ENCODE assay signal across 1 cellular context in the genomic region with DNA sequence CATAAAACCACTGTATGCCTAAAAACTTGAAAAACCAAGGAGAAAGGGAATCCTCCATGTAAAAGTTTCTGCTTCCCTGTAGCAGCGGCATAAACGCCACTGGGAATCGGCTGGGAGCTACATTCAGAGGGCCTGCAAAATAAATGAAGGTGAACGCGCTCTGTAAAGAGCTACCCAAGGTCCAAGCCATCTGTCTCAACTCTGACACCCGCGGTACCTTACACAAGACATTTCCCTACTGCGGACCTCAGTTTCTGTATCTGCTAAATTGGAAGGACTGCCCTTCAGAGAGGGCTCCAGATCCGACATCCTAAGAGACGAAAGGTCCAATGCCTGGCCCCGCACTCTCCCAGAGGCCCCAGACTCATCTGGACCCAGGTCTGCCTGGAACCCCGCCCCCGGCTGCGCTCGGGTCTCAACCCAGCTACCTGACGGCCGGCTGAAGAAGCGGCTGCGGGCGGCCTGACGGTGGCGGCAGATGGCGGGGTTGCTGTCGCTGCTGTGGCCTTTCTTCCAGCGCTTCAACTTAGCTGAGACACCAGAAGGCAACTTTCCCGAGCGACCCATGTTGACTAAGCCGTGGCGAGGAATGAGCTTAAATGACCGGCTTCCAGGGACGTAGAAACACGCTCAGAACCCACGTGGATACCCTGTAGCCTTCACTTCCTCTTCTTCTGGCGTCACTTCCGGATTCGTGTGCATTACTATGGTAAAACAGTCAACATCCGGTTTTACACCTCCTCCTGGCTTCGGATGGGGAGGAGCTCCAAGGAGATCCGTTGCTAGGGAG.
TF ChIP-seq lines count a peak whose summit lies in the region.

A gene with protein sequence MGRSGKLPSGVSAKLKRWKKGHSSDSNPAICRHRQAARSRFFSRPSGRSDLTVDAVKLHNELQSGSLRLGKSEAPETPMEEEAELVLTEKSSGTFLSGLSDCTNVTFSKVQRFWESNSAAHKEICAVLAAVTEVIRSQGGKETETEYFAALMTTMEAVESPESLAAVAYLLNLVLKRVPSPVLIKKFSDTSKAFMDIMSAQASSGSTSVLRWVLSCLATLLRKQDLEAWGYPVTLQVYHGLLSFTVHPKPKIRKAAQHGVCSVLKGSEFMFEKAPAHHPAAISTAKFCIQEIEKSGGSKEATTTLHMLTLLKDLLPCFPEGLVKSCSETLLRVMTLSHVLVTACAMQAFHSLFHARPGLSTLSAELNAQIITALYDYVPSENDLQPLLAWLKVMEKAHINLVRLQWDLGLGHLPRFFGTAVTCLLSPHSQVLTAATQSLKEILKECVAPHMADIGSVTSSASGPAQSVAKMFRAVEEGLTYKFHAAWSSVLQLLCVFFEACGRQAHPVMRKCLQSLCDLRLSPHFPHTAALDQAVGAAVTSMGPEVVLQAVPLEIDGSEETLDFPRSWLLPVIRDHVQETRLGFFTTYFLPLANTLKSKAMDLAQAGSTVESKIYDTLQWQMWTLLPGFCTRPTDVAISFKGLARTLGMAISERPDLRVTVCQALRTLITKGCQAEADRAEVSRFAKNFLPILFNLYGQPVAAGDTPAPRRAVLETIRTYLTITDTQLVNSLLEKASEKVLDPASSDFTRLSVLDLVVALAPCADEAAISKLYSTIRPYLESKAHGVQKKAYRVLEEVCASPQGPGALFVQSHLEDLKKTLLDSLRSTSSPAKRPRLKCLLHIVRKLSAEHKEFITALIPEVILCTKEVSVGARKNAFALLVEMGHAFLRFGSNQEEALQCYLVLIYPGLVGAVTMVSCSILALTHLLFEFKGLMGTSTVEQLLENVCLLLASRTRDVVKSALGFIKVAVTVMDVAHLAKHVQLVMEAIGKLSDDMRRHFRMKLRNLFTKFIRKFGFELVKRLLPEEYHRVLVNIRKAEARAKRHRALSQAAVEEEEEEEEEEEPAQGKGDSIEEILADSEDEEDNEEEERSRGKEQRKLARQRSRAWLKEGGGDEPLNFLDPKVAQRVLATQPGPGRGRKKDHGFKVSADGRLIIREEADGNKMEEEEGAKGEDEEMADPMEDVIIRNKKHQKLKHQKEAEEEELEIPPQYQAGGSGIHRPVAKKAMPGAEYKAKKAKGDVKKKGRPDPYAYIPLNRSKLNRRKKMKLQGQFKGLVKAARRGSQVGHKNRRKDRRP (N-terminal part only) (minus strand): TSS at position 676 of the 790 bp plus-strand sequence. CDS start 109 bp downstream, at position 567.

TF ChIP-seq in K562, 482 proteins besides CTCF, POLR2A, EP300 and RAD21 (continued from another document and continues in another):
- TF ChIP-seq, protein P1, sequence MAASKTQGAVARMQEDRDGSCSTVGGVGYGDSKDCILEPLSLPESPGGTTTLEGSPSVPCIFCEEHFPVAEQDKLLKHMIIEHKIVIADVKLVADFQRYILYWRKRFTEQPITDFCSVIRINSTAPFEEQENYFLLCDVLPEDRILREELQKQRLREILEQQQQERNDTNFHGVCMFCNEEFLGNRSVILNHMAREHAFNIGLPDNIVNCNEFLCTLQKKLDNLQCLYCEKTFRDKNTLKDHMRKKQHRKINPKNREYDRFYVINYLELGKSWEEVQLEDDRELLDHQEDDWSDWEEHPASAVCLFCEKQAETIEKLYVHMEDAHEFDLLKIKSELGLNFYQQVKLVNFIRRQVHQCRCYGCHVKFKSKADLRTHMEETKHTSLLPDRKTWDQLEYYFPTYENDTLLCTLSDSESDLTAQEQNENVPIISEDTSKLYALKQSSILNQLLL (CRISPR knock-in tag; IDR thresholded peaks at IDR 0.05; ENCODE audit: borderline replicate concordance) = no peak
- TF ChIP-seq COPS2 (conservative IDR thresholded peaks at IDR 0.05) (no peak), HDAC6 (IDR thresholded peaks at IDR 0.05; ENCODE audit: low read depth, low read length) (no peak), ZNF184 (CRISPR knock-in tag; IDR thresholded peaks at IDR 0.05) (no peak), GATAD2B (IDR thresholded peaks at IDR 0.05; ENCODE audit: borderline replicate concordance) (no peak), KAT7 (CRISPR knock-in tag; IDR thresholded peaks at IDR 0.05; ENCODE audit: borderline replicate concordance) (0 out of 2 replicates have a peak, but pooled peaks have one; percentile 76), ZNF707 (CRISPR knock-in tag; conservative IDR thresholded peaks at IDR 0.05) (no peak), KLF16 (IDR thresholded peaks at IDR 0.05) (no peak), POLR2G (IDR thresholded peaks at IDR 0.05; ENCODE audit: low read depth, low read length) (peak; percentile 75), SNIP1 (IDR thresholded peaks at IDR 0.05; ENCODE audit: low read depth) (no peak), CCAR2 (IDR thresholded peaks at IDR 0.05; ENCODE audit: low read depth, low read length) (no peak), PYGO2 (tag; IDR thresholded peaks at IDR 0.05) (no peak), CXXC5 (CRISPR knock-in tag; IDR thresholded peaks at IDR 0.05) (peak; percentile 46), TEAD1 (CRISPR knock-in tag; IDR thresholded peaks at IDR 0.05) (no peak), TCF3 (CRISPR knock-in tag; IDR thresholded peaks at IDR 0.05) (no peak), PPARD (CRISPR knock-in tag; IDR thresholded peaks at IDR 0.05) (no peak)
- TF ChIP-seq, protein P2, sequence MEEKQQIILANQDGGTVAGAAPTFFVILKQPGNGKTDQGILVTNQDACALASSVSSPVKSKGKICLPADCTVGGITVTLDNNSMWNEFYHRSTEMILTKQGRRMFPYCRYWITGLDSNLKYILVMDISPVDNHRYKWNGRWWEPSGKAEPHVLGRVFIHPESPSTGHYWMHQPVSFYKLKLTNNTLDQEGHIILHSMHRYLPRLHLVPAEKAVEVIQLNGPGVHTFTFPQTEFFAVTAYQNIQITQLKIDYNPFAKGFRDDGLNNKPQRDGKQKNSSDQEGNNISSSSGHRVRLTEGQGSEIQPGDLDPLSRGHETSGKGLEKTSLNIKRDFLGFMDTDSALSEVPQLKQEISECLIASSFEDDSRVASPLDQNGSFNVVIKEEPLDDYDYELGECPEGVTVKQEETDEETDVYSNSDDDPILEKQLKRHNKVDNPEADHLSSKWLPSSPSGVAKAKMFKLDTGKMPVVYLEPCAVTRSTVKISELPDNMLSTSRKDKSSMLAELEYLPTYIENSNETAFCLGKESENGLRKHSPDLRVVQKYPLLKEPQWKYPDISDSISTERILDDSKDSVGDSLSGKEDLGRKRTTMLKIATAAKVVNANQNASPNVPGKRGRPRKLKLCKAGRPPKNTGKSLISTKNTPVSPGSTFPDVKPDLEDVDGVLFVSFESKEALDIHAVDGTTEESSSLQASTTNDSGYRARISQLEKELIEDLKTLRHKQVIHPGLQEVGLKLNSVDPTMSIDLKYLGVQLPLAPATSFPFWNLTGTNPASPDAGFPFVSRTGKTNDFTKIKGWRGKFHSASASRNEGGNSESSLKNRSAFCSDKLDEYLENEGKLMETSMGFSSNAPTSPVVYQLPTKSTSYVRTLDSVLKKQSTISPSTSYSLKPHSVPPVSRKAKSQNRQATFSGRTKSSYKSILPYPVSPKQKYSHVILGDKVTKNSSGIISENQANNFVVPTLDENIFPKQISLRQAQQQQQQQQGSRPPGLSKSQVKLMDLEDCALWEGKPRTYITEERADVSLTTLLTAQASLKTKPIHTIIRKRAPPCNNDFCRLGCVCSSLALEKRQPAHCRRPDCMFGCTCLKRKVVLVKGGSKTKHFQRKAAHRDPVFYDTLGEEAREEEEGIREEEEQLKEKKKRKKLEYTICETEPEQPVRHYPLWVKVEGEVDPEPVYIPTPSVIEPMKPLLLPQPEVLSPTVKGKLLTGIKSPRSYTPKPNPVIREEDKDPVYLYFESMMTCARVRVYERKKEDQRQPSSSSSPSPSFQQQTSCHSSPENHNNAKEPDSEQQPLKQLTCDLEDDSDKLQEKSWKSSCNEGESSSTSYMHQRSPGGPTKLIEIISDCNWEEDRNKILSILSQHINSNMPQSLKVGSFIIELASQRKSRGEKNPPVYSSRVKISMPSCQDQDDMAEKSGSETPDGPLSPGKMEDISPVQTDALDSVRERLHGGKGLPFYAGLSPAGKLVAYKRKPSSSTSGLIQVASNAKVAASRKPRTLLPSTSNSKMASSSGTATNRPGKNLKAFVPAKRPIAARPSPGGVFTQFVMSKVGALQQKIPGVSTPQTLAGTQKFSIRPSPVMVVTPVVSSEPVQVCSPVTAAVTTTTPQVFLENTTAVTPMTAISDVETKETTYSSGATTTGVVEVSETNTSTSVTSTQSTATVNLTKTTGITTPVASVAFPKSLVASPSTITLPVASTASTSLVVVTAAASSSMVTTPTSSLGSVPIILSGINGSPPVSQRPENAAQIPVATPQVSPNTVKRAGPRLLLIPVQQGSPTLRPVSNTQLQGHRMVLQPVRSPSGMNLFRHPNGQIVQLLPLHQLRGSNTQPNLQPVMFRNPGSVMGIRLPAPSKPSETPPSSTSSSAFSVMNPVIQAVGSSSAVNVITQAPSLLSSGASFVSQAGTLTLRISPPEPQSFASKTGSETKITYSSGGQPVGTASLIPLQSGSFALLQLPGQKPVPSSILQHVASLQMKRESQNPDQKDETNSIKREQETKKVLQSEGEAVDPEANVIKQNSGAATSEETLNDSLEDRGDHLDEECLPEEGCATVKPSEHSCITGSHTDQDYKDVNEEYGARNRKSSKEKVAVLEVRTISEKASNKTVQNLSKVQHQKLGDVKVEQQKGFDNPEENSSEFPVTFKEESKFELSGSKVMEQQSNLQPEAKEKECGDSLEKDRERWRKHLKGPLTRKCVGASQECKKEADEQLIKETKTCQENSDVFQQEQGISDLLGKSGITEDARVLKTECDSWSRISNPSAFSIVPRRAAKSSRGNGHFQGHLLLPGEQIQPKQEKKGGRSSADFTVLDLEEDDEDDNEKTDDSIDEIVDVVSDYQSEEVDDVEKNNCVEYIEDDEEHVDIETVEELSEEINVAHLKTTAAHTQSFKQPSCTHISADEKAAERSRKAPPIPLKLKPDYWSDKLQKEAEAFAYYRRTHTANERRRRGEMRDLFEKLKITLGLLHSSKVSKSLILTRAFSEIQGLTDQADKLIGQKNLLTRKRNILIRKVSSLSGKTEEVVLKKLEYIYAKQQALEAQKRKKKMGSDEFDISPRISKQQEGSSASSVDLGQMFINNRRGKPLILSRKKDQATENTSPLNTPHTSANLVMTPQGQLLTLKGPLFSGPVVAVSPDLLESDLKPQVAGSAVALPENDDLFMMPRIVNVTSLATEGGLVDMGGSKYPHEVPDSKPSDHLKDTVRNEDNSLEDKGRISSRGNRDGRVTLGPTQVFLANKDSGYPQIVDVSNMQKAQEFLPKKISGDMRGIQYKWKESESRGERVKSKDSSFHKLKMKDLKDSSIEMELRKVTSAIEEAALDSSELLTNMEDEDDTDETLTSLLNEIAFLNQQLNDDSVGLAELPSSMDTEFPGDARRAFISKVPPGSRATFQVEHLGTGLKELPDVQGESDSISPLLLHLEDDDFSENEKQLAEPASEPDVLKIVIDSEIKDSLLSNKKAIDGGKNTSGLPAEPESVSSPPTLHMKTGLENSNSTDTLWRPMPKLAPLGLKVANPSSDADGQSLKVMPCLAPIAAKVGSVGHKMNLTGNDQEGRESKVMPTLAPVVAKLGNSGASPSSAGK (IDR thresholded peaks at IDR 0.05) = no peak
- TF ChIP-seq, protein P3, sequence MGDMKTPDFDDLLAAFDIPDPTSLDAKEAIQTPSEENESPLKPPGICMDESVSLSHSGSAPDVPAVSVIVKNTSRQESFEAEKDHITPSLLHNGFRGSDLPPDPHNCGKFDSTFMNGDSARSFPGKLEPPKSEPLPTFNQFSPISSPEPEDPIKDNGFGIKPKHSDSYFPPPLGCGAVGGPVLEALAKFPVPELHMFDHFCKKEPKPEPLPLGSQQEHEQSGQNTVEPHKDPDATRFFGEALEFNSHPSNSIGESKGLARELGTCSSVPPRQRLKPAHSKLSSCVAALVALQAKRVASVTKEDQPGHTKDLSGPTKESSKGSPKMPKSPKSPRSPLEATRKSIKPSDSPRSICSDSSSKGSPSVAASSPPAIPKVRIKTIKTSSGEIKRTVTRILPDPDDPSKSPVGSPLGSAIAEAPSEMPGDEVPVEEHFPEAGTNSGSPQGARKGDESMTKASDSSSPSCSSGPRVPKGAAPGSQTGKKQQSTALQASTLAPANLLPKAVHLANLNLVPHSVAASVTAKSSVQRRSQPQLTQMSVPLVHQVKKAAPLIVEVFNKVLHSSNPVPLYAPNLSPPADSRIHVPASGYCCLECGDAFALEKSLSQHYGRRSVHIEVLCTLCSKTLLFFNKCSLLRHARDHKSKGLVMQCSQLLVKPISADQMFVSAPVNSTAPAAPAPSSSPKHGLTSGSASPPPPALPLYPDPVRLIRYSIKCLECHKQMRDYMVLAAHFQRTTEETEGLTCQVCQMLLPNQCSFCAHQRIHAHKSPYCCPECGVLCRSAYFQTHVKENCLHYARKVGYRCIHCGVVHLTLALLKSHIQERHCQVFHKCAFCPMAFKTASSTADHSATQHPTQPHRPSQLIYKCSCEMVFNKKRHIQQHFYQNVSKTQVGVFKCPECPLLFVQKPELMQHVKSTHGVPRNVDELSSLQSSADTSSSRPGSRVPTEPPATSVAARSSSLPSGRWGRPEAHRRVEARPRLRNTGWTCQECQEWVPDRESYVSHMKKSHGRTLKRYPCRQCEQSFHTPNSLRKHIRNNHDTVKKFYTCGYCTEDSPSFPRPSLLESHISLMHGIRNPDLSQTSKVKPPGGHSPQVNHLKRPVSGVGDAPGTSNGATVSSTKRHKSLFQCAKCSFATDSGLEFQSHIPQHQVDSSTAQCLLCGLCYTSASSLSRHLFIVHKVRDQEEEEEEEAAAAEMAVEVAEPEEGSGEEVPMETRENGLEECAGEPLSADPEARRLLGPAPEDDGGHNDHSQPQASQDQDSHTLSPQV (IDR thresholded peaks at IDR 0.05) = no peak
- TF ChIP-seq, protein P4, sequence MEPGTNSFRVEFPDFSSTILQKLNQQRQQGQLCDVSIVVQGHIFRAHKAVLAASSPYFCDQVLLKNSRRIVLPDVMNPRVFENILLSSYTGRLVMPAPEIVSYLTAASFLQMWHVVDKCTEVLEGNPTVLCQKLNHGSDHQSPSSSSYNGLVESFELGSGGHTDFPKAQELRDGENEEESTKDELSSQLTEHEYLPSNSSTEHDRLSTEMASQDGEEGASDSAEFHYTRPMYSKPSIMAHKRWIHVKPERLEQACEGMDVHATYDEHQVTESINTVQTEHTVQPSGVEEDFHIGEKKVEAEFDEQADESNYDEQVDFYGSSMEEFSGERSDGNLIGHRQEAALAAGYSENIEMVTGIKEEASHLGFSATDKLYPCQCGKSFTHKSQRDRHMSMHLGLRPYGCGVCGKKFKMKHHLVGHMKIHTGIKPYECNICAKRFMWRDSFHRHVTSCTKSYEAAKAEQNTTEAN (CRISPR knock-in tag; IDR thresholded peaks at IDR 0.05) = no peak
